In the genomic region with DNA sequence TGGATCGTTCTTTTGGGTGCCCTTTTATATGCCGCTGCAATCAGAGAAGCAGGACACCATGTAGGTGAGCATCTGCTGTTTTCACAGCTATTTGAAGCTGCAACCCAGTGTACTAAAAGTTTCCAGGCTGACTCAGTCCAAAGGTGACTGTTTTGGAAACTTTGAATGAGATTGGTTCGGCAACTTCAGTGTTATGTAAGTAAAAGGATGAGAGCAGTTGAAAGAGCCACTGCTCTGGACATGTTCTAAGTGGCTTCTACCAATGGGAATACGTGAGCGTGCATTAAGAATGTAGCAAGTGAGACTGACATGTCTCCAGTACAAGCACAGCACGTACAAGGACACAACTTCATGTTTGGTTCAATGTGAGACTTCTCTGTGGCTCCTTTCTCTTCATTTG, we compare ENCODE assay signal across 25 cellular contexts. TPM values are rescaled to one million over a fixed set of nuclear protein-coding genes. Genes with fewer than 3 reads are reported as not detected.
DNase-seq lines count a peak whose midpoint lies in the region; ATAC-seq, FAIRE-seq and TF ChIP-seq lines count a peak whose summit lies in the region.
"Had no signal": no experiment of that assay in that cellular context is flagged by ENCODE, and none has a peak within 500 bp of the region (broad histone marks: within the 10 kb centered on the region; RNA-seq: fewer than 3 reads in every experiment).

No MANE protein-coding gene starts in this region.

- H3K27me3 ChIP-seq in right atrium auricular region (no peaks in the 10 kb centered on the region), stomach (no peaks in the 10 kb centered on the region)
- H3K27me3 ChIP-seq: BLaER1 treated with 17β-estradiol and CSF1 and Interleukin-3, amounts not matched to agents 10 nM and 100 nM had no signal

- no peak overlapping the region for H3K27ac Mint-ChIP-seq in progenitor cell of endocrine pancreas
- H3K27ac Mint-ChIP-seq: activated CD8-positive, alpha-beta T cell treated with anti-CD3 and anti-CD28 coated beads for 36 hours; GM23338; naive thymus-derived CD8-positive, alpha-beta T cell had no signal

- no peak for TF ChIP-seq POLR2A in stomach (IDR thresholded peaks at IDR 0.05)

- no peaks in the 10 kb centered on the region for H3K36me3 ChIP-seq in right atrium auricular region
- no peaks in the 10 kb centered on the region for H3K36me3 ChIP-seq in stomach
- H3K36me3 ChIP-seq: BLaER1 treated with 17β-estradiol and CSF1 and Interleukin-3, amounts not matched to agents 10 nM and 100 nM; thoracic aorta had no signal

- ATAC-seq in activated CD4-positive, CD25-positive, alpha-beta regulatory T cell treated with anti-CD3 and anti-CD28 coated beads, Interleukin-2, amount 50 U/mL, for 24 hours: peak; percentile 63 to 77
- ATAC-seq: activated CD8-positive, alpha-beta T cell treated with anti-CD3 and anti-CD28 coated beads for 36 hours; activated T-cell treated with anti-CD3 and anti-CD28 coated beads, Interleukin-2, amount 50 U/mL, for 4 hours; GM23338; naive thymus-derived CD8-positive, alpha-beta T cell had no signal

- H3K27me3 Mint-ChIP-seq in progenitor cell of endocrine pancreas: no peaks in the 10 kb centered on the region

- WGBS in stomach, 5 donors: 64 to 85% (median 81%) methylated on average over 6 of the region's 6 CpGs

- no peak for DNase-seq in activated CD4-positive, CD25-positive, alpha-beta regulatory T cell (lab: John Stamatoyannopoulos, UW)
- DNase-seq in right atrium auricular region (ENCODE audit: low spot score) (no peak), stomach (no peak), frontal cortex (ENCODE audit: low spot score in 2 of 2) (no peak), progenitor cell of endocrine pancreas (ENCODE audit: low spot score, unreplicated experiment) (no peak), inferior parietal cortex (ENCODE audit: extremely low spot score) (no peak)
- DNase-seq: activated CD8-positive, alpha-beta T cell treated with anti-CD3 and anti-CD28 coated beads for 36 hours; activated T-cell treated with anti-CD3 and anti-CD28 coated beads, Interleukin-2, amount 50 U/mL, for 4 hours; DMS153; head of caudate nucleus; mammary epithelial cell; naive thymus-derived CD8-positive, alpha-beta T cell; NCI-H1048; NCI-H510A; stimulated activated CD4-positive, alpha-beta T cell treated with anti-CD3 and anti-CD28 coated beads, Interleukin-4, amount 100 ng/mL, for 4 hours had no signal

- no peaks in the 10 kb centered on the region for H3K36me3 Mint-ChIP-seq in progenitor cell of endocrine pancreas (ENCODE audit: insufficient read depth)

- H3K9me3 ChIP-seq in right atrium auricular region (peaks cover 0 to 6% of the 10 kb centered on the region in 2 donors), stomach (no peaks in the 10 kb centered on the region)
- H3K9me3 ChIP-seq: BLaER1 treated with 17β-estradiol and CSF1 and Interleukin-3, amounts not matched to agents 10 nM and 100 nM; thoracic aorta had no signal

- H3K4me1 Mint-ChIP-seq in progenitor cell of endocrine pancreas (ENCODE audit: low read depth): peaks cover 4% of the 10 kb centered on the region
- H3K4me1 Mint-ChIP-seq: naive thymus-derived CD8-positive, alpha-beta T cell had no signal

- H3K4me3 ChIP-seq in right atrium auricular region: no peak overlapping the region
- no peak overlapping the region for H3K4me3 ChIP-seq in stomach
- H3K4me3 ChIP-seq: BLaER1 treated with 17β-estradiol and CSF1 and Interleukin-3, amounts not matched to agents 10 nM and 100 nM; GM23338; smooth muscle cell; thoracic aorta had no signal

- TF ChIP-seq EP300 in stomach (IDR thresholded peaks at IDR 0.05): no peak

- H3K27ac ChIP-seq in VCaP (peak overlapping the region; percentile 34; the same call in 1 of the 2 replicates), right atrium auricular region (peak overlapping the region; percentile 58 to 81), stomach (peak overlapping the region in 3 of 5 donors; percentile 52 to 79 (median 73))
- H3K27ac ChIP-seq: BLaER1 treated with 17β-estradiol and CSF1 and Interleukin-3, amounts not matched to agents 10 nM and 100 nM; RWPE1; thoracic aorta had no signal

- intact Hi-C loops in stomach (cut with DNase I; ENCODE audit: low total_unique reads): no loop called here

- no peak for FAIRE-seq in frontal cortex (lab: Jason Lieb, UNC)
- FAIRE-seq: A204.1, bronchial epithelial cell, islet of Langerhans had no signal

- TF ChIP-seq CTCF in VCaP (conservative IDR thresholded peaks at IDR 0.05) (no peak), right atrium auricular region (IDR thresholded peaks at IDR 0.05) (no peak), stomach (IDR thresholded peaks at IDR 0.05) (no peak), progenitor cell of endocrine pancreas (IDR thresholded peaks at IDR 0.05; ENCODE audit: unreplicated experiment) (no peak)

- H3K9me3 Mint-ChIP-seq in progenitor cell of endocrine pancreas (ENCODE audit: low read depth): peaks cover 5% of the 10 kb centered on the region
- H3K9me3 Mint-ChIP-seq: activated CD8-positive, alpha-beta T cell treated with anti-CD3 and anti-CD28 coated beads for 36 hours; activated T-cell treated with anti-CD3 and anti-CD28 coated beads, Interleukin-2, amount 50 U/mL, for 4 hours; GM23338; naive thymus-derived CD8-positive, alpha-beta T cell had no signal

- H3K4me1 ChIP-seq in right atrium auricular region (peaks cover 0 to 48% of the 10 kb centered on the region in 2 donors), stomach (peaks cover 0 to 65% (median 24%) of the 10 kb centered on the region in 4 donors)

- no peak overlapping the region for H3K4me3 Mint-ChIP-seq in progenitor cell of endocrine pancreas (ENCODE audit: low read depth)
- H3K4me3 Mint-ChIP-seq: activated CD8-positive, alpha-beta T cell treated with anti-CD3 and anti-CD28 coated beads for 36 hours; activated T-cell treated with anti-CD3 and anti-CD28 coated beads, Interleukin-2, amount 50 U/mL, for 4 hours; GM23338; naive thymus-derived CD8-positive, alpha-beta T cell had no signal

RNA-seq across cellular contexts. Expression of a gene that starts 55.6 kb away (rescaled TPM):
- total RNA-seq in right atrium auricular region (10 to 100 TPM; 41.6 to 69.9 TPM), stomach (100 to 1,000 TPM in 1 of 5 donors, 10 to 100 TPM in 4; 17.7 to 117 (median 50.8) TPM), frontal cortex (4.1 TPM), progenitor cell of endocrine pancreas (1.2 and 1.7 TPM in 2 replicates)
- polyA plus RNA-seq in stomach: 10 to 100 TPM in 2 of 3 donors, 1 to 10 TPM in 1; 6.8 to 20.5 (median 18.6) TPM
